Comparison of ENCODE assay signal across 15 cellular contexts in the genomic region with DNA sequence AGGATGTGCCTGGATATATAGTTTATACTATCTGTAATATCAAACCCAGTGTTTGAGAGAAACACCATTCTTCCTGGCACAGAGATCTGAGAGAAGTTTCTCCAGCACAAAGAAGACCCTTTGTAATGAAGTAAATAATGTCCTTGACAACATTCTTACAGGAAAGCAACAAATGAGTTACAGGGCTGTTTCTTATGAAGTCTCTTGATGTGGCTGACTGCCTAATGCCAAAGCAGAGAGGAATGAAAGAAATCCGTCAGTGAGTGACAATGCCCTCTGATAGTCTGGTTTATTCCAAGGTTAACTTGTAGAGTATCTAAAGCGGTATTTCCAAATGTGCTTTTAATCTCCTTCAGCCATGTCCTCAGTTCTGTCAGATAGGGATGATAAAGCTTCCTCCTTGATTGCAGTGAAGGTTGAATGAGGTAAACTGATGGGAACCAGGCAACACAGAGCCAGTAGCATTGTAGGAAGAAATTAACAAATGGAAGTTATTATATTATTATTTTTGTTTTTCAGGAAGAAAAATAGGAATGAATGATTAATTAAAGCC.
"Had no signal": no experiment of that assay in that cellular context is flagged by ENCODE, and none has a peak within 500 bp of the region (broad histone marks: within the 10 kb centered on the region; RNA-seq: fewer than 3 reads in every experiment).

No MANE protein-coding gene starts in this region.

- H3K36me3 ChIP-seq: esophagus muscularis mucosa, left lung, right lobe of liver, spleen had no signal

- H3K9me3 ChIP-seq: esophagus muscularis mucosa, left lung, psoas muscle, right lobe of liver, spleen had no signal

- H3K4me1 Mint-ChIP-seq: activated T-helper 17 cell treated with anti-CD3 and anti-CD28 coated beads, Interleukin-2, amount 50 U/mL, for 72 hours had no signal

- H3K27ac ChIP-seq: psoas muscle, right lobe of liver, spleen had no signal

- H3K27me3 Mint-ChIP-seq: activated T-helper 17 cell treated with anti-CD3 and anti-CD28 coated beads, Interleukin-2, amount 50 U/mL, for 72 hours; stimulated activated naive CD8-positive, alpha-beta T cell treated with anti-CD3 and anti-CD28 coated beads, Interleukin-15, amount 100 ng/mL, for 72 hours; type B pancreatic cell had no signal

- H3K27ac Mint-ChIP-seq: activated T-helper 17 cell treated with anti-CD3 and anti-CD28 coated beads, Interleukin-2, amount 50 U/mL, for 72 hours; stimulated activated naive CD8-positive, alpha-beta T cell treated with anti-CD3 and anti-CD28 coated beads, Interleukin-15, amount 100 ng/mL, for 72 hours; type B pancreatic cell had no signal

- H3K4me3 Mint-ChIP-seq: activated T-helper 17 cell treated with anti-CD3 and anti-CD28 coated beads, Interleukin-2, amount 50 U/mL, for 72 hours; stimulated activated naive CD8-positive, alpha-beta T cell treated with anti-CD3 and anti-CD28 coated beads, Interleukin-15, amount 100 ng/mL, for 72 hours; type B pancreatic cell had no signal

- ATAC-seq: activated CD4-positive, CD25-positive, alpha-beta regulatory T cell treated with anti-CD3 and anti-CD28 coated beads, Interleukin-2, amount 50 U/mL, for 24 hours; activated T-helper 17 cell treated with anti-CD3 and anti-CD28 coated beads, Interleukin-2, amount 50 U/mL, for 72 hours; right lobe of liver; stimulated activated naive CD8-positive, alpha-beta T cell treated with anti-CD3 and anti-CD28 coated beads, Interleukin-15, amount 100 ng/mL, for 72 hours had no signal

- H3K27me3 ChIP-seq: esophagus muscularis mucosa, left lung, right lobe of liver, spleen had no signal

- H3K4me3 ChIP-seq: esophagus muscularis mucosa, left lung, psoas muscle, right lobe of liver, spleen had no signal

- H3K36me3 Mint-ChIP-seq: type B pancreatic cell had no signal

- FAIRE-seq: endometrium, kidney had no signal

- DNase-seq: activated naive CD4-positive, alpha-beta T cell treated with Interleukin-2 at 50 U/mL for 16 hours; activated T-cell treated with anti-CD3 and anti-CD28 coated beads for 4 hours; hippocampal formation; kidney; left lung; mesendoderm; psoas muscle; right lobe of liver; spleen; stimulated activated naive CD8-positive, alpha-beta T cell treated with anti-CD3 and anti-CD28 coated beads, Interleukin-15, amount 100 ng/mL, for 72 hours had no signal
